Comparison of ENCODE assay signal across 10 cellular contexts in genomic region chr2:130183500-130184373, GRCh38. TPM values are rescaled to one million over a fixed set of nuclear protein-coding genes. Genes with fewer than 3 reads are reported as not detected.
DNase-seq lines count a peak whose midpoint lies in the region; ATAC-seq, FAIRE-seq and TF ChIP-seq lines count a peak whose summit lies in the region.
"Had no signal": no experiment of that assay in that cellular context is flagged by ENCODE, and none has a peak within 500 bp of the region (broad histone marks: within the 10 kb centered on the region; RNA-seq: fewer than 3 reads in every experiment).

No MANE protein-coding gene starts in this region.

- H3K9me3 Mint-ChIP-seq in activated CD4-positive, alpha-beta memory T cell treated with anti-CD3 and anti-CD28 coated beads for 36 hours, result no peaks in the 10 kb centered on the region

- no peak for TF ChIP-seq POLR2A in spleen (IDR thresholded peaks at IDR 0.05)
- TF ChIP-seq POLR2A in H54 (IDR thresholded peaks at IDR 0.05; ENCODE audit: low read depth, low read length), result no peak

- H3K4me1 Mint-ChIP-seq in activated CD4-positive, alpha-beta memory T cell treated with anti-CD3 and anti-CD28 coated beads for 36 hours (ENCODE audit: low read depth), result peaks cover 17% of the 10 kb centered on the region

- peaks cover 12% of the 10 kb centered on the region for H3K36me3 Mint-ChIP-seq in activated CD4-positive, alpha-beta memory T cell treated with anti-CD3 and anti-CD28 coated beads for 36 hours

- H3K27ac Mint-ChIP-seq in activated CD4-positive, alpha-beta memory T cell treated with anti-CD3 and anti-CD28 coated beads for 36 hours, result peak overlapping the region; percentile 19

- peak overlapping the region in 5 of 8 donors; percentile 88 to 99 (median 99) for H3K4me3 ChIP-seq in spleen

- H3K27ac ChIP-seq in spleen, result peak overlapping the region in 3 of 8 donors; percentile 97

- no peaks in the 10 kb centered on the region for H3K27me3 Mint-ChIP-seq in activated CD4-positive, alpha-beta memory T cell treated with anti-CD3 and anti-CD28 coated beads for 36 hours

- H3K36me3 ChIP-seq in spleen, result peaks cover 0 to 36% (median 0%) of the 10 kb centered on the region in 6 donors

- intact Hi-C loops in activated CD4-positive, alpha-beta memory T cell treated with anti-CD3 and anti-CD28 coated beads for 36 hours (cut with micrococcal nuclease), result loop anchor here (2.0 to 5.0 kb wide), 4 partner anchors 36 to 909 kb away; partner anchors contain the start of genes CCDC74B, FAM168B and GPR148
- intact Hi-C loops in head of caudate nucleus (cut with DNase I), result loop anchor here (5.0 kb wide), 1 partner anchor 159 kb away; the partner anchor contains the start of gene IMP4
- intact Hi-C loops in spleen (cut with DNase I; ENCODE audit: low total_unique reads), result loop anchor here (10.0 kb wide), 1 partner anchor 151 kb away; no protein-coding TSS in a partner anchor

- DNase-seq in DMS 273 (lab: John Stamatoyannopoulos, UW; ENCODE audit: unreplicated experiment), result peak; percentile 47
- DNase-seq in DMS 273 treated with DMSO at 0.1 percent for 48 hours (lab: John Stamatoyannopoulos, UW), result no peak
- DNase-seq in activated CD4-positive, alpha-beta memory T cell treated with anti-CD3 and anti-CD28 coated beads for 36 hours, result no peak
- peak in 27 of 42 donors; percentile 14 to 60 (median 37) for DNase-seq in head of caudate nucleus
- peak; percentile 81 for DNase-seq in spleen
- DNase-seq in H54 (ENCODE audit: insufficient read length, low spot score), result no peak
- no peak for DNase-seq in dedifferentiated amniotic fluid mesenchymal stem cell (ENCODE audit: extremely low spot score)

- CTCF ChIA-PET in activated CD4-positive, alpha-beta memory T cell treated with anti-CD3 and anti-CD28 coated beads for 36 hours (lab: Charles Lee), result no interaction called here

- 80 to 93% (median 86%) methylated on average over 24 to 27 of the region's 27 CpGs for WGBS in spleen, 5 donors

- FAIRE-seq in H54 (lab: Jason Lieb, UNC), result no peak
- FAIRE-seq: A204.1 had no signal

- no peaks in the 10 kb centered on the region for H3K9me3 ChIP-seq in spleen

- TF ChIP-seq CTCF in spleen (IDR thresholded peaks at IDR 0.05 in 8 of 11, conservative IDR thresholded peaks at IDR 0.05 in 3 of 11), result no peak

- peak overlapping the region; percentile 79 for H3K4me3 Mint-ChIP-seq in activated CD4-positive, alpha-beta memory T cell treated with anti-CD3 and anti-CD28 coated beads for 36 hours

- ATAC-seq in GM18502 (IDR thresholded peaks at IDR 0.05; ENCODE audit: poor library complexity, unreplicated experiment), result no peak

- H3K4me1 ChIP-seq in spleen, result peaks cover 15 to 48% (median 31%) of the 10 kb centered on the region in 6 donors

- POLR2A ChIA-PET in activated CD4-positive, alpha-beta memory T cell treated with anti-CD3 and anti-CD28 coated beads for 36 hours (lab: Charles Lee), result no interaction called here

- no peaks in the 10 kb centered on the region for H3K27me3 ChIP-seq in spleen (replicated peaks in 1 of 7)

RNA-seq across cellular contexts. Expression of gene MZT2B, which starts 1.7 kb away (rescaled TPM):
- 100 to 1,000 TPM; 388 to 401 TPM for total RNA-seq in activated CD4-positive, alpha-beta memory T cell treated with anti-CD3 and anti-CD28 coated beads for 36 hours
- 100 to 1,000 TPM in 3 of 7 donors, 10 to 100 TPM in 4; 37.9 to 159 (median 95.0) TPM for total RNA-seq in spleen
- polyA plus RNA-seq in spleen, result 100 to 1,000 TPM; 204 to 308 (median 217) TPM

RNA-seq across cellular contexts. Expression of gene SMPD4, which starts 2.3 kb away (rescaled TPM):
- 10 to 100 TPM; 65.8 to 69.4 TPM for total RNA-seq in activated CD4-positive, alpha-beta memory T cell treated with anti-CD3 and anti-CD28 coated beads for 36 hours
- 10 to 100 TPM; 32.7 to 44.9 (median 40.7) TPM for total RNA-seq in spleen
- 10 to 100 TPM; 24.0 to 34.7 (median 33.0) TPM for polyA plus RNA-seq in spleen

RNA-seq across cellular contexts. Expression of gene TUBA3E, which starts 14.5 kb away (rescaled TPM):
- total RNA-seq in activated CD4-positive, alpha-beta memory T cell treated with anti-CD3 and anti-CD28 coated beads for 36 hours, result not detected
- total RNA-seq in spleen, result not detected
- under 1 TPM in 1 of 3 donors, not detected in 2; 0.11 TPM for polyA plus RNA-seq in spleen
- total RNA-seq: renal cortical epithelial cell had no signal

RNA-seq across cellular contexts. Expression of gene CCDC74B, which starts 38.8 kb away (rescaled TPM):
- total RNA-seq in activated CD4-positive, alpha-beta memory T cell treated with anti-CD3 and anti-CD28 coated beads for 36 hours, result 1 to 10 TPM; 3.2 to 3.3 TPM
- 1 to 10 TPM in 2 of 7 donors, under 1 TPM in 3, not detected in 2; 0.27 to 2.5 (median 0.66) TPM for total RNA-seq in spleen
- under 1 TPM; 0.38 to 0.61 (median 0.57) TPM for polyA plus RNA-seq in spleen

RNA-seq across cellular contexts. Expression of gene POTEF, which starts 54.7 kb away (rescaled TPM):
- not detected for total RNA-seq in activated CD4-positive, alpha-beta memory T cell treated with anti-CD3 and anti-CD28 coated beads for 36 hours
- total RNA-seq in spleen, result not detected
- polyA plus RNA-seq in spleen, result not detected
- total RNA-seq: renal cortical epithelial cell had no signal

Comparison
In these comparisons a context has a peak if more than half of its experiments do, and no peak if none do; other contexts are left out.
1. DNase-seq: peak in DMS 273 (single experiment), head of caudate nucleus (27 of 42) and spleen (single experiment); none in DMS 273 treated with DMSO at 0.1 percent for 48 hours (single experiment), activated CD4-positive, alpha-beta memory T cell treated with anti-CD3 and anti-CD28 coated beads for 36 hours (single experiment), H54 (single experiment) and dedifferentiated amniotic fluid mesenchymal stem cell (single experiment).